In the genomic region with DNA sequence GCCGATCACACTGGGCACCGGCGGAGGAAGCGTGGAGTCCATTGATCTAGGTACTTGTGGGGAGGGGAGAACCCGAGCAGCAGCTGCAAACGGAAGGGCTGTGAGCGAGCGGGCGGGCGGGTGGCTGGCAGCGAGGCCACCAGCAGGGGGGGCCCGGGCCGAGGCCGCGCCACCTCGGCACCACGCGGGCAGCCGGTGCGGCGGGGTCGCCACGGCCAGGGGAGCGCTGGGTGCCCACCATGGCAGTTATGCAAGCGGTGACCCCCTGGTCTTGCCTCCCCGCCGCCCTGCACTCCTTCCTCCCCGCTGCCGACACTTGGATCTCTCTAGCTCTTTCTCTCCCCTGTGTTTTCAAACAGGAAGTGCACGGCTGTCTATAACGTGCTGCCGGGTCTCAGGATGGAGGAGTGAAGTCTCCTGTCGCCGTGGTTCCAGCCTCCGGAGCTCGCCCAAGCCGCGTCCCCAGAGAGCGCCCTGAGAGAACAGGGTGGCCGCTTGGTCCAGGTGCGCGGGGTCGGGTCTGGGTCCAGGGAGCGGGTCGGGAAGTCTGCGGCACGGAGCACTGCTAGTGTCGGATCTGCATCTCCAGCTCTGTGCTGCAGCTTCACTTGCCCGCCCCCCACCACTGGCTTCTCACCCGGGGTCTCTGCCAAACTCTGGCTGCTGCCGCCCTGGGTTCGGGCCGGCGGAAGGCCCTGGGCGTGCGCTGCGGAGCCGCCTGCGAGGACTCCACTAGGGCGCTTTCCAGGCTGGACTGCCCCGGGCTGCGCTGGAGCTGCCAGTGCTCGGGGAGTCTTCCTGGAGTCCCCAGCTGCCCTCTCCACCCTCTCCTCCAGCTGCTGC, we compare ENCODE assay signal across 1 cellular context.
TF ChIP-seq lines count a peak whose summit lies in the region.

No MANE protein-coding gene starts in this region.

TF ChIP-seq in HepG2, 621 proteins besides CTCF, POLR2A, EP300 and RAD21 (continued from another document and continues in another):
- peak; percentile 64 for TF ChIP-seq ZFP91 (CRISPR knock-in tag; IDR thresholded peaks at IDR 0.05; ENCODE audit: borderline replicate concordance)
- TF ChIP-seq ARNT2 (CRISPR knock-in tag; IDR thresholded peaks at IDR 0.05; ENCODE audit: low read depth): peak; percentile 62; the same call in 1 of the 2 replicates
- TF ChIP-seq NRL (CRISPR knock-in tag; IDR thresholded peaks at IDR 0.05; ENCODE audit: borderline replicate concordance): 0 out of 2 replicates have a peak, but pooled peaks have one; percentile 39
- TF ChIP-seq ZNF564 (CRISPR knock-in tag; IDR thresholded peaks at IDR 0.05): no peak
- TF ChIP-seq ZNF331 (CRISPR knock-in tag; IDR thresholded peaks at IDR 0.05): 0 out of 2 replicates have a peak, but pooled peaks have one; percentile 35
- peak; percentile 55 for TF ChIP-seq RBFOX2 (IDR thresholded peaks at IDR 0.05; ENCODE audit: low read depth, low read length)
- TF ChIP-seq, protein P1, sequence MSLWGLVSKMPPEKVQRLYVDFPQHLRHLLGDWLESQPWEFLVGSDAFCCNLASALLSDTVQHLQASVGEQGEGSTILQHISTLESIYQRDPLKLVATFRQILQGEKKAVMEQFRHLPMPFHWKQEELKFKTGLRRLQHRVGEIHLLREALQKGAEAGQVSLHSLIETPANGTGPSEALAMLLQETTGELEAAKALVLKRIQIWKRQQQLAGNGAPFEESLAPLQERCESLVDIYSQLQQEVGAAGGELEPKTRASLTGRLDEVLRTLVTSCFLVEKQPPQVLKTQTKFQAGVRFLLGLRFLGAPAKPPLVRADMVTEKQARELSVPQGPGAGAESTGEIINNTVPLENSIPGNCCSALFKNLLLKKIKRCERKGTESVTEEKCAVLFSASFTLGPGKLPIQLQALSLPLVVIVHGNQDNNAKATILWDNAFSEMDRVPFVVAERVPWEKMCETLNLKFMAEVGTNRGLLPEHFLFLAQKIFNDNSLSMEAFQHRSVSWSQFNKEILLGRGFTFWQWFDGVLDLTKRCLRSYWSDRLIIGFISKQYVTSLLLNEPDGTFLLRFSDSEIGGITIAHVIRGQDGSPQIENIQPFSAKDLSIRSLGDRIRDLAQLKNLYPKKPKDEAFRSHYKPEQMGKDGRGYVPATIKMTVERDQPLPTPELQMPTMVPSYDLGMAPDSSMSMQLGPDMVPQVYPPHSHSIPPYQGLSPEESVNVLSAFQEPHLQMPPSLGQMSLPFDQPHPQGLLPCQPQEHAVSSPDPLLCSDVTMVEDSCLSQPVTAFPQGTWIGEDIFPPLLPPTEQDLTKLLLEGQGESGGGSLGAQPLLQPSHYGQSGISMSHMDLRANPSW (CRISPR knock-in tag; IDR thresholded peaks at IDR 0.05; ENCODE audit: borderline replicate concordance): no peak
- 0 out of 2 replicates have a peak, but pooled peaks have one; percentile 41 for TF ChIP-seq ZNF761 (CRISPR knock-in tag; conservative IDR thresholded peaks at IDR 0.05)
- TF ChIP-seq, protein P2, sequence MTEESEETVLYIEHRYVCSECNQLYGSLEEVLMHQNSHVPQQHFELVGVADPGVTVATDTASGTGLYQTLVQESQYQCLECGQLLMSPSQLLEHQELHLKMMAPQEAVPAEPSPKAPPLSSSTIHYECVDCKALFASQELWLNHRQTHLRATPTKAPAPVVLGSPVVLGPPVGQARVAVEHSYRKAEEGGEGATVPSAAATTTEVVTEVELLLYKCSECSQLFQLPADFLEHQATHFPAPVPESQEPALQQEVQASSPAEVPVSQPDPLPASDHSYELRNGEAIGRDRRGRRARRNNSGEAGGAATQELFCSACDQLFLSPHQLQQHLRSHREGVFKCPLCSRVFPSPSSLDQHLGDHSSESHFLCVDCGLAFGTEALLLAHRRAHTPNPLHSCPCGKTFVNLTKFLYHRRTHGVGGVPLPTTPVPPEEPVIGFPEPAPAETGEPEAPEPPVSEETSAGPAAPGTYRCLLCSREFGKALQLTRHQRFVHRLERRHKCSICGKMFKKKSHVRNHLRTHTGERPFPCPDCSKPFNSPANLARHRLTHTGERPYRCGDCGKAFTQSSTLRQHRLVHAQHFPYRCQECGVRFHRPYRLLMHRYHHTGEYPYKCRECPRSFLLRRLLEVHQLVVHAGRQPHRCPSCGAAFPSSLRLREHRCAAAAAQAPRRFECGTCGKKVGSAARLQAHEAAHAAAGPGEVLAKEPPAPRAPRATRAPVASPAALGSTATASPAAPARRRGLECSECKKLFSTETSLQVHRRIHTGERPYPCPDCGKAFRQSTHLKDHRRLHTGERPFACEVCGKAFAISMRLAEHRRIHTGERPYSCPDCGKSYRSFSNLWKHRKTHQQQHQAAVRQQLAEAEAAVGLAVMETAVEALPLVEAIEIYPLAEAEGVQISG (CRISPR knock-in tag; IDR thresholded peaks at IDR 0.05): peak; percentile 42
- TF ChIP-seq ZBTB38 (CRISPR knock-in tag; IDR thresholded peaks at IDR 0.05): peak; percentile 73
- TF ChIP-seq ZNF780A (CRISPR knock-in tag; IDR thresholded peaks at IDR 0.05): no peak
- no peak for TF ChIP-seq CREBL2 (CRISPR knock-in tag; IDR thresholded peaks at IDR 0.05; ENCODE audit: borderline replicate concordance)
- no peak for TF ChIP-seq ZBTB37 (CRISPR knock-in tag; IDR thresholded peaks at IDR 0.05)
- TF ChIP-seq, protein P3, sequence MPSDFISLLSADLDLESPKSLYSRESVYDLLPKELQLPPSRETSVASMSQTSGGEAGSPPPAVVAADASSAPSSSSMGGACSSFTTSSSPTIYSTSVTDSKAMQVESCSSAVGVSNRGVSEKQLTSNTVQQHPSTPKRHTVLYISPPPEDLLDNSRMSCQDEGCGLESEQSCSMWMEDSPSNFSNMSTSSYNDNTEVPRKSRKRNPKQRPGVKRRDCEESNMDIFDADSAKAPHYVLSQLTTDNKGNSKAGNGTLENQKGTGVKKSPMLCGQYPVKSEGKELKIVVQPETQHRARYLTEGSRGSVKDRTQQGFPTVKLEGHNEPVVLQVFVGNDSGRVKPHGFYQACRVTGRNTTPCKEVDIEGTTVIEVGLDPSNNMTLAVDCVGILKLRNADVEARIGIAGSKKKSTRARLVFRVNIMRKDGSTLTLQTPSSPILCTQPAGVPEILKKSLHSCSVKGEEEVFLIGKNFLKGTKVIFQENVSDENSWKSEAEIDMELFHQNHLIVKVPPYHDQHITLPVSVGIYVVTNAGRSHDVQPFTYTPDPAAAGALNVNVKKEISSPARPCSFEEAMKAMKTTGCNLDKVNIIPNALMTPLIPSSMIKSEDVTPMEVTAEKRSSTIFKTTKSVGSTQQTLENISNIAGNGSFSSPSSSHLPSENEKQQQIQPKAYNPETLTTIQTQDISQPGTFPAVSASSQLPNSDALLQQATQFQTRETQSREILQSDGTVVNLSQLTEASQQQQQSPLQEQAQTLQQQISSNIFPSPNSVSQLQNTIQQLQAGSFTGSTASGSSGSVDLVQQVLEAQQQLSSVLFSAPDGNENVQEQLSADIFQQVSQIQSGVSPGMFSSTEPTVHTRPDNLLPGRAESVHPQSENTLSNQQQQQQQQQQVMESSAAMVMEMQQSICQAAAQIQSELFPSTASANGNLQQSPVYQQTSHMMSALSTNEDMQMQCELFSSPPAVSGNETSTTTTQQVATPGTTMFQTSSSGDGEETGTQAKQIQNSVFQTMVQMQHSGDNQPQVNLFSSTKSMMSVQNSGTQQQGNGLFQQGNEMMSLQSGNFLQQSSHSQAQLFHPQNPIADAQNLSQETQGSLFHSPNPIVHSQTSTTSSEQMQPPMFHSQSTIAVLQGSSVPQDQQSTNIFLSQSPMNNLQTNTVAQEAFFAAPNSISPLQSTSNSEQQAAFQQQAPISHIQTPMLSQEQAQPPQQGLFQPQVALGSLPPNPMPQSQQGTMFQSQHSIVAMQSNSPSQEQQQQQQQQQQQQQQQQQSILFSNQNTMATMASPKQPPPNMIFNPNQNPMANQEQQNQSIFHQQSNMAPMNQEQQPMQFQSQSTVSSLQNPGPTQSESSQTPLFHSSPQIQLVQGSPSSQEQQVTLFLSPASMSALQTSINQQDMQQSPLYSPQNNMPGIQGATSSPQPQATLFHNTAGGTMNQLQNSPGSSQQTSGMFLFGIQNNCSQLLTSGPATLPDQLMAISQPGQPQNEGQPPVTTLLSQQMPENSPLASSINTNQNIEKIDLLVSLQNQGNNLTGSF (CRISPR knock-in tag; IDR thresholded peaks at IDR 0.05): peak; percentile 18; the same call in 1 of the 2 replicates
- peak; percentile 79 for TF ChIP-seq MAX (IDR thresholded peaks at IDR 0.05)
- peak; percentile 48; the same call in 1 of the 3 replicates for TF ChIP-seq MXI1 (IDR thresholded peaks at IDR 0.05; ENCODE audit: borderline replicate concordance, low read depth, low read length)
- peak; percentile 80 for TF ChIP-seq RBM22 (optimal IDR thresholded peaks at IDR 0.05; ENCODE audit: low read length)
- TF ChIP-seq SAP130 (CRISPR knock-in tag; IDR thresholded peaks at IDR 0.05; ENCODE audit: low read depth): peak; percentile 37; the same call in 1 of the 2 replicates
- TF ChIP-seq SATB2 (CRISPR knock-in tag; IDR thresholded peaks at IDR 0.05): 0 out of 2 replicates have a peak, but pooled peaks have one; percentile 17
- TF ChIP-seq, protein P4, sequence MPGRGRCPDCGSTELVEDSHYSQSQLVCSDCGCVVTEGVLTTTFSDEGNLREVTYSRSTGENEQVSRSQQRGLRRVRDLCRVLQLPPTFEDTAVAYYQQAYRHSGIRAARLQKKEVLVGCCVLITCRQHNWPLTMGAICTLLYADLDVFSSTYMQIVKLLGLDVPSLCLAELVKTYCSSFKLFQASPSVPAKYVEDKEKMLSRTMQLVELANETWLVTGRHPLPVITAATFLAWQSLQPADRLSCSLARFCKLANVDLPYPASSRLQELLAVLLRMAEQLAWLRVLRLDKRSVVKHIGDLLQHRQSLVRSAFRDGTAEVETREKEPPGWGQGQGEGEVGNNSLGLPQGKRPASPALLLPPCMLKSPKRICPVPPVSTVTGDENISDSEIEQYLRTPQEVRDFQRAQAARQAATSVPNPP (CRISPR knock-in tag; IDR thresholded peaks at IDR 0.05): no peak
- TF ChIP-seq AGO2 (optimal IDR thresholded peaks at IDR 0.05; ENCODE audit: low read depth, low read length): peak; percentile 94
- peak; percentile 59; the same call in 1 of the 2 replicates for TF ChIP-seq ZBTB7B (CRISPR knock-in tag; IDR thresholded peaks at IDR 0.05)
- peak; percentile 63; the same call in 1 of the 2 replicates for TF ChIP-seq YEATS4 (CRISPR knock-in tag; IDR thresholded peaks at IDR 0.05; ENCODE audit: borderline replicate concordance)
- TF ChIP-seq ZNF556 (CRISPR knock-in tag; IDR thresholded peaks at IDR 0.05; ENCODE audit: borderline replicate concordance): 0 out of 2 replicates have a peak, but pooled peaks have one; percentile 24
- TF ChIP-seq, protein P5, sequence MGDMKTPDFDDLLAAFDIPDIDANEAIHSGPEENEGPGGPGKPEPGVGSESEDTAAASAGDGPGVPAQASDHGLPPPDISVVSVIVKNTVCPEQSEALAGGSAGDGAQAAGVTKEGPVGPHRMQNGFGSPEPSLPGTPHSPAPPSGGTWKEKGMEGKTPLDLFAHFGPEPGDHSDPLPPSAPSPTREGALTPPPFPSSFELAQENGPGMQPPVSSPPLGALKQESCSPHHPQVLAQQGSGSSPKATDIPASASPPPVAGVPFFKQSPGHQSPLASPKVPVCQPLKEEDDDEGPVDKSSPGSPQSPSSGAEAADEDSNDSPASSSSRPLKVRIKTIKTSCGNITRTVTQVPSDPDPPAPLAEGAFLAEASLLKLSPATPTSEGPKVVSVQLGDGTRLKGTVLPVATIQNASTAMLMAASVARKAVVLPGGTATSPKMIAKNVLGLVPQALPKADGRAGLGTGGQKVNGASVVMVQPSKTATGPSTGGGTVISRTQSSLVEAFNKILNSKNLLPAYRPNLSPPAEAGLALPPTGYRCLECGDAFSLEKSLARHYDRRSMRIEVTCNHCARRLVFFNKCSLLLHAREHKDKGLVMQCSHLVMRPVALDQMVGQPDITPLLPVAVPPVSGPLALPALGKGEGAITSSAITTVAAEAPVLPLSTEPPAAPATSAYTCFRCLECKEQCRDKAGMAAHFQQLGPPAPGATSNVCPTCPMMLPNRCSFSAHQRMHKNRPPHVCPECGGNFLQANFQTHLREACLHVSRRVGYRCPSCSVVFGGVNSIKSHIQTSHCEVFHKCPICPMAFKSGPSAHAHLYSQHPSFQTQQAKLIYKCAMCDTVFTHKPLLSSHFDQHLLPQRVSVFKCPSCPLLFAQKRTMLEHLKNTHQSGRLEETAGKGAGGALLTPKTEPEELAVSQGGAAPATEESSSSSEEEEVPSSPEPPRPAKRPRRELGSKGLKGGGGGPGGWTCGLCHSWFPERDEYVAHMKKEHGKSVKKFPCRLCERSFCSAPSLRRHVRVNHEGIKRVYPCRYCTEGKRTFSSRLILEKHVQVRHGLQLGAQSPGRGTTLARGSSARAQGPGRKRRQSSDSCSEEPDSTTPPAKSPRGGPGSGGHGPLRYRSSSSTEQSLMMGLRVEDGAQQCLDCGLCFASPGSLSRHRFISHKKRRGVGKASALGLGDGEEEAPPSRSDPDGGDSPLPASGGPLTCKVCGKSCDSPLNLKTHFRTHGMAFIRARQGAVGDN (CRISPR knock-in tag; IDR thresholded peaks at IDR 0.05): peak; percentile 74
- peak; percentile 49 for TF ChIP-seq YY1 (IDR thresholded peaks at IDR 0.05; ENCODE audit: insufficient read depth, insufficient replicate concordance, low read depth, low read length)
- TF ChIP-seq ZFX (CRISPR knock-in tag; IDR thresholded peaks at IDR 0.05; ENCODE audit: low read depth): peak; percentile 20
- TF ChIP-seq FOXC1 (CRISPR knock-in tag; IDR thresholded peaks at IDR 0.05; ENCODE audit: borderline replicate concordance): peak; percentile 52; the same call in 1 of the 2 replicates
